8 cellular contexts compared by ENCODE assay signal in the genomic region with DNA sequence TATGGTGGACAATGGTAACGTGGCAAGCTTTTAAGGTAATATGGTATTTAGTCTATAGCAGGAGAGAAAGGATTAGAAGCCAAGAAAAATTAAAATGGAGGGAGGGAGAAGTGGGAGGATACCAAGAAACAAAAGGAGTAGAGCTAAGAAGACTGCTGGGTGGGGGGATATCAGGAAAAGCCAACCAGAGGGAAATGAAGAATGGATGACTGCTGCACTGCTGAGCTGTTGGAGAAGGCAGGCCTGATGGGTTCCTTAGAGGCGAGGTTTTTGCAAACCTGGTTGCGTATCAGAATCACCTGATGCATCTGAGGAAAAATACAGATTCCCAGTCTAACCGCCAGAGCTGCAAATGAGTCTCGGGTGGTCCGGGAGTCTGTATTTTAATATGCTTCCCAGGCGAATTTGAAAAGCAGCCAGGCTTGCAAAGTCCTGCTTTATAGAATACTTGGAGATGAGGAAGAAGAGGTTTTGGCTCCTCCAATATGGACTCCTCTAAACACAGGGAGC. TPM values are rescaled to one million over a fixed set of nuclear protein-coding genes. Genes with fewer than 3 reads are reported as not detected.
A peak's percentile ranks its signal among the peaks of the same experiment; 100 is the strongest.
DNase-seq lines count a peak whose midpoint lies in the region; ATAC-seq and TF ChIP-seq lines count a peak whose summit lies in the region.

No MANE protein-coding gene starts in this region.

- no peaks in the 10 kb centered on the region for H3K27me3 Mint-ChIP-seq in memory B cell

- H3K27me3 ChIP-seq in left ventricle myocardium inferior (ENCODE audit: low read depth): no peaks in the 10 kb centered on the region

- peak overlapping the region; percentile 79 for H3K4me3 Mint-ChIP-seq in memory B cell

- ATAC-seq in left cardiac atrium (no peak), memory B cell (ENCODE audit: low read depth) (no peak), HG03196 (IDR thresholded peaks at IDR 0.05; ENCODE audit: unreplicated experiment) (no peak)

- H3K36me3 ChIP-seq in left ventricle myocardium inferior: no peaks in the 10 kb centered on the region

- intact Hi-C loops in left ventricle myocardium inferior (cut with micrococcal nuclease): no loop called here
- intact Hi-C loops in left cardiac atrium (cut with DNase I): no loop called here

- no peaks in the 10 kb centered on the region for H3K9me3 ChIP-seq in left ventricle myocardium inferior (replicated peaks)

- H3K27ac ChIP-seq in left ventricle myocardium inferior (replicated peaks): no peak overlapping the region

- H3K36me3 Mint-ChIP-seq in memory B cell: peaks cover 9% of the 10 kb centered on the region

- TF ChIP-seq CTCF in left ventricle myocardium inferior (IDR thresholded peaks at IDR 0.05; ENCODE audit: borderline replicate concordance) (no peak), astrocyte of the spinal cord (IDR thresholded peaks at IDR 0.05; ENCODE audit: low read depth, low read length) (no peak), GM20000 (IDR thresholded peaks at IDR 0.05; ENCODE audit: extremely low read depth, missing control alignments) (no peak)

- H3K27ac Mint-ChIP-seq in memory B cell: peak overlapping the region; percentile 12

- DNase-seq in left ventricle myocardium inferior (no peak), left cardiac atrium (no peak), astrocyte of the spinal cord (ENCODE audit: low read depth, low spot score) (no peak), memory B cell (ENCODE audit: low spot score in 2 of 2) (no peak), MV-4-11 (lab: John Stamatoyannopoulos, UW) (no peak), GM20000 (ENCODE audit: low spot score) (no peak), hepatic stellate cell (ENCODE audit: low spot score) (no peak)

- peaks cover 15% of the 10 kb centered on the region for H3K4me1 Mint-ChIP-seq in memory B cell

- H3K4me3 ChIP-seq in left ventricle myocardium inferior (peak overlapping the region; percentile 85), astrocyte of the spinal cord (ENCODE audit: low read depth, low read length) (peak overlapping the region; percentile 72)

- H3K9me3 Mint-ChIP-seq in memory B cell: no peaks in the 10 kb centered on the region

- H3K4me1 ChIP-seq in left ventricle myocardium inferior: peaks cover 13% of the 10 kb centered on the region

- in situ Hi-C loops in astrocyte of the spinal cord (cut with HindIII; ENCODE audit: low sequenced_read_pairs): no loop called here

RNA-seq across cellular contexts. Expression of a gene that starts 1.5 kb away (rescaled TPM):
- 16.1 TPM for total RNA-seq in left ventricle myocardium inferior
- 10 to 100 TPM; 39.7 to 50.2 TPM for total RNA-seq in left cardiac atrium
